19 cellular contexts compared by ENCODE assay signal in genomic region chr20:14707865-14708574, GRCh38.
A peak's percentile ranks its signal among the peaks of the same experiment; 100 is the strongest.
DNase-seq lines count a peak whose midpoint lies in the region; ATAC-seq and TF ChIP-seq lines count a peak whose summit lies in the region.
"Had no signal": no experiment of that assay in that cellular context is flagged by ENCODE, and none has a peak within 500 bp of the region (broad histone marks: within the 10 kb centered on the region; RNA-seq: fewer than 3 reads in every experiment).

No MANE protein-coding gene starts in this region.

- H3K27ac ChIP-seq in mesendoderm (ENCODE audit: low read depth, low read length) = no peak overlapping the region
- no peak overlapping the region for H3K27ac ChIP-seq in effector memory CD4-positive, alpha-beta T cell (ENCODE audit: insufficient read depth, low read length, poor library complexity, severe bottlenecking)
- no peak overlapping the region for H3K27ac ChIP-seq in mammary epithelial cell (ENCODE audit: insufficient read depth, low read depth, low read length)
- H3K27ac ChIP-seq: GM23248, SK-N-MC had no signal

- DNase-seq in NCI-H69 (lab: John Stamatoyannopoulos, UW) = peak; percentile 42
- DNase-seq in epithelial cell of esophagus (ENCODE audit: low read depth) = peak; percentile 21
- no peak for DNase-seq in mesendoderm
- DNase-seq in effector memory CD4-positive, alpha-beta T cell = no peak
- DNase-seq in mammary epithelial cell = no peak
- DNase-seq: DND-41, GM23248, KBM-7, MV-4-11, NCI-H1694 treated with DMSO at 0.1 percent for 48 hours, NCI-H510A, NCI-H774, OCI-M1, Right ventricle myocardium superior had no signal

- no peak overlapping the region for H3K4ac ChIP-seq in mesendoderm (ENCODE audit: low read depth, low read length)

- no peak overlapping the region for H3K23ac ChIP-seq in mesendoderm (ENCODE audit: low read length)

- intact Hi-C loops in mammary epithelial cell (cut with micrococcal nuclease) = no loop called here

- no TSS peak for BruUV-seq in mammary epithelial cell (replicated peaks; lab: Mats Ljungman, UMichigan)

- no peak overlapping the region for H3K56ac ChIP-seq in mesendoderm (ENCODE audit: low read length)

- no peaks in the 10 kb centered on the region for H3K79me2 ChIP-seq in mesendoderm (ENCODE audit: control insufficient read depth, insufficient read depth, low read length)
- no peaks in the 10 kb centered on the region for H3K79me2 ChIP-seq in mammary epithelial cell (ENCODE audit: insufficient read depth, low read length)

- CTCF ChIA-PET in mammary epithelial cell (lab: Charles Lee; ENCODE audit: low non-redundant PET) = interaction anchor here (0.7 kb wide), 1 partner anchor 370 kb away, joined by 4 read pairs; the partner anchor contains the start of gene FLRT3

- H3K79me1 ChIP-seq in mesendoderm (ENCODE audit: low read length) = no peaks in the 10 kb centered on the region

- no peak overlapping the region for H2AK5ac ChIP-seq in mesendoderm (ENCODE audit: low read length)

- H4K5ac ChIP-seq in mesendoderm (ENCODE audit: low read length) = no peak overlapping the region

- in situ Hi-C loops in mammary epithelial cell (cut with MboI; ENCODE audit: low sequenced_read_pairs in 2 of 2) = loop anchor here in 1 of 2 donors (25.0 kb wide), 1 partner anchor 371 kb away; the partner anchor contains the start of gene FLRT3

- H3K4me2 ChIP-seq in mesendoderm (ENCODE audit: low read length) = no peak overlapping the region
- no peak overlapping the region for H3K4me2 ChIP-seq in mammary epithelial cell (ENCODE audit: insufficient read depth, low read depth, low read length)

- H3K27me3 ChIP-seq in mesendoderm (ENCODE audit: insufficient read depth, low read length, poor library complexity) (no peaks in the 10 kb centered on the region), mammary epithelial cell (ENCODE audit: insufficient read depth, low read length) (no peaks in the 10 kb centered on the region)
- no peaks in the 10 kb centered on the region for H3K27me3 ChIP-seq in effector memory CD4-positive, alpha-beta T cell (replicated peaks; ENCODE audit: control insufficient read depth, insufficient read depth, low read length, poor library complexity, severe bottlenecking)

- no peak for ATAC-seq in HG03139 (IDR thresholded peaks at IDR 0.05; ENCODE audit: unreplicated experiment)
- no peak for ATAC-seq in HG02870 (IDR thresholded peaks at IDR 0.05; ENCODE audit: unreplicated experiment)
- ATAC-seq: HCT116, HepG2 had no signal

- no peaks in the 10 kb centered on the region for H3K9me3 ChIP-seq in effector memory CD4-positive, alpha-beta T cell (ENCODE audit: control insufficient read depth, low read length)
- no peaks in the 10 kb centered on the region for H3K9me3 ChIP-seq in mammary epithelial cell (replicated peaks; ENCODE audit: insufficient read depth, low read length)

- H3K9ac ChIP-seq in mesendoderm (ENCODE audit: low read length) = no peak overlapping the region
- H3K9ac ChIP-seq in mammary epithelial cell (ENCODE audit: insufficient read depth, low read length) = no peak overlapping the region
- H3K9ac ChIP-seq: GM23248 had no signal

- TF ChIP-seq CTCF in epithelial cell of esophagus (IDR thresholded peaks at IDR 0.05; ENCODE audit: insufficient read depth, low read depth, low read length, missing control alignments) (no peak), mammary epithelial cell (conservative IDR thresholded peaks at IDR 0.05 in 1 of 2, IDR thresholded peaks at IDR 0.05 in 1 of 2; ENCODE audit: extremely low read depth in 1 of 2, insufficient read depth in 1 of 2, low read depth in 1 of 2, low read length in 2 of 2) (no peak)

- no peak overlapping the region for H3K18ac ChIP-seq in mesendoderm (ENCODE audit: low read length)

- H2AFZ ChIP-seq in mammary epithelial cell (ENCODE audit: low read depth, low read length) = no peak overlapping the region
- H2AFZ ChIP-seq: GM23248 had no signal

- no peak overlapping the region for H3K4me3 ChIP-seq in epithelial cell of esophagus (ENCODE audit: low read length)
- no peak overlapping the region for H3K4me3 ChIP-seq in mesendoderm (ENCODE audit: low read length)
- no peak overlapping the region for H3K4me3 ChIP-seq in effector memory CD4-positive, alpha-beta T cell (ENCODE audit: insufficient read depth, low read depth, low read length, poor library complexity, severe bottlenecking)
- no peak overlapping the region for H3K4me3 ChIP-seq in mammary epithelial cell (replicated peaks in 1 of 3; ENCODE audit: insufficient read depth in 1 of 3, low read depth in 2 of 3, low read length in 3 of 3)
- H3K4me3 ChIP-seq: GM23248, SK-N-MC had no signal

- no peak overlapping the region for H4K8ac ChIP-seq in mesendoderm (ENCODE audit: low read depth, low read length)

- H2BK120ac ChIP-seq in mesendoderm (ENCODE audit: low read depth, low read length) = no peak overlapping the region

- H3K4me1 ChIP-seq in mesendoderm (ENCODE audit: control insufficient read depth, low read depth, low read length) (no peaks in the 10 kb centered on the region), mammary epithelial cell (ENCODE audit: insufficient read depth, low read length) (peaks cover 25% of the 10 kb centered on the region)
- no peaks in the 10 kb centered on the region for H3K4me1 ChIP-seq in effector memory CD4-positive, alpha-beta T cell (ENCODE audit: control insufficient read depth, insufficient read depth, low read length, poor library complexity, severe bottlenecking)

- no peaks in the 10 kb centered on the region for H3K36me3 ChIP-seq in mesendoderm (ENCODE audit: control insufficient read depth, insufficient read depth, low read length)
- no peaks in the 10 kb centered on the region for H3K36me3 ChIP-seq in effector memory CD4-positive, alpha-beta T cell (ENCODE audit: control insufficient read depth, insufficient read depth, low read length)
- no peaks in the 10 kb centered on the region for H3K36me3 ChIP-seq in mammary epithelial cell (ENCODE audit: insufficient read depth, low read length)

- dilution Hi-C loops in mammary epithelial cell (cut with HindIII; ENCODE audit: low sequenced_read_pairs) = no loop called here

- H2BK5ac ChIP-seq in mesendoderm (ENCODE audit: low read length) = no peak overlapping the region

- no CpG with 5 or more reads among the region's 2 CpGs for WGBS in mesendoderm (ENCODE audit: extremely low coverage, insufficient coverage, low lambda C conversion rate)
- 63% methylated on average over 2 of the region's 2 CpGs for WGBS in mammary epithelial cell (ENCODE audit: low coverage, missing lambda C conversion rate)

- no peaks in the 10 kb centered on the region for H4K20me1 ChIP-seq in mammary epithelial cell (ENCODE audit: insufficient read depth, low read length)

- H2BK15ac ChIP-seq in mesendoderm (replicated peaks; ENCODE audit: low read depth) = peak overlapping the region; percentile 36

Comparison
In these comparisons a context has a peak if more than half of its experiments do, and no peak if none do; other contexts are left out.
1. DNase-seq: peak in NCI-H69 (single experiment) and epithelial cell of esophagus (single experiment); none in mesendoderm (single experiment), effector memory CD4-positive, alpha-beta T cell (0 of 3) and mammary epithelial cell (single experiment).